ENCODE assay signal across 21 cellular contexts in the genomic region with DNA sequence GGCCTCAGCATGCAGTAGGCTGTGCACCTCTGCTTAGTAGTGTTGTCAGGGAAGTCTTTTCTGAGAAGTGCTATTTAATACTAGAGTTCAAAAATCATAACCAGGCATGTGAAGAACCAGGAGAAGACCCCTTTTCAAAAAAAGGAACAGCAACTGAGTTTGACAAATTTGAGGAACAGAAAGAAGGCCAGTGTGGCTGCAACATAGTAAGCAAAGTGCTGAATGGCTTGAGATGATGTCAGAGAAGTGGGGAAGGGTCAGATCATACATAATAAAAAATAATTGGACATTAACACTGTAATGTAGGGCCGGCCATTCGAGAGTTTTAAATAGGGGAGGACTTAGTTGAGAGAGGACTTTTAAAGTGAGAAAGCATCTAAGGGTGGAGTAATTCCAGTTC.
"Had no signal": no experiment of that assay in that cellular context is flagged by ENCODE, and none has a peak within 500 bp of the region (broad histone marks: within the 10 kb centered on the region; RNA-seq: fewer than 3 reads in every experiment).

No MANE protein-coding gene starts in this region.

- ATAC-seq: activated CD8-positive, alpha-beta memory T cell treated with anti-CD3 and anti-CD28 coated beads, Interleukin-2, amount 10 ng/mL, durations not matched to agents 7 days and 5 days; activated CD8-positive, alpha-beta T cell treated with anti-CD3 and anti-CD28 coated beads for 36 hours; activated naive CD8-positive, alpha-beta T cell treated with anti-CD3 and anti-CD28 coated beads, Interleukin-2, amount 50 U/mL, for 24 hours; heart right ventricle; left cardiac atrium; natural killer cell had no signal

- H3K36me3 Mint-ChIP-seq: activated CD8-positive, alpha-beta memory T cell treated with anti-CD3 and anti-CD28 coated beads, Interleukin-2, amount 10 ng/mL, durations not matched to agents 7 days and 5 days; brain; natural killer cell had no signal

- DNase-seq: activated CD4-positive, alpha-beta T cell treated with anti-CD3 and anti-CD28 coated beads, Interleukin-2, amount 10 ng/mL, durations not matched to agents 7 days and 5 days; activated CD4-positive, CD25-positive, alpha-beta regulatory T cell treated with anti-CD3 and anti-CD28 coated beads, Interleukin-2, amount 50 U/mL, for 72 hours; activated CD8-positive, alpha-beta memory T cell treated with anti-CD3 and anti-CD28 coated beads, Interleukin-2, amount 10 ng/mL, durations not matched to agents 7 days and 5 days; activated CD8-positive, alpha-beta T cell treated with anti-CD3 and anti-CD28 coated beads for 36 hours; activated effector memory CD4-positive, alpha-beta T cell treated with anti-CD3 and anti-CD28 coated beads, Interleukin-2, amount 50 U/mL, for 16 hours; activated naive CD4-positive, alpha-beta T cell treated with anti-CD3 and anti-CD28 coated beads, Interleukin-2, amount 50 U/mL, for 16 hours; activated naive CD8-positive, alpha-beta T cell treated with anti-CD3 and anti-CD28 coated beads, Interleukin-2, amount 50 U/mL, for 24 hours; activated T-cell treated with anti-CD3 and anti-CD28 coated beads for 4 hours; anterior cingulate cortex; effector CD4-positive, alpha-beta T cell; foreskin fibroblast; heart right ventricle; islet precursor cell; left cardiac atrium; midbrain; natural killer cell; stimulated activated CD4-positive, alpha-beta T cell treated with anti-CD3 and anti-CD28 coated beads, Interleukin-2, amount 100 ng/mL, for 48 hours; stimulated activated naive CD4-positive, alpha-beta T cell treated with Interleukin-2 at 50 U/mL for 16 hours; upper lobe of left lung; WERI-Rb-1 had no signal

- H3K4me3 Mint-ChIP-seq: activated CD4-positive, alpha-beta T cell treated with anti-CD3 and anti-CD28 coated beads, Interleukin-2, amount 10 ng/mL, durations not matched to agents 7 days and 5 days; activated CD8-positive, alpha-beta memory T cell treated with anti-CD3 and anti-CD28 coated beads, Interleukin-2, amount 10 ng/mL, durations not matched to agents 7 days and 5 days; activated CD8-positive, alpha-beta T cell treated with anti-CD3 and anti-CD28 coated beads for 36 hours; activated naive CD8-positive, alpha-beta T cell treated with anti-CD3 and anti-CD28 coated beads, Interleukin-2, amount 50 U/mL, for 24 hours; brain; natural killer cell had no signal

- H3K27ac Mint-ChIP-seq: activated CD4-positive, alpha-beta T cell treated with anti-CD3 and anti-CD28 coated beads, Interleukin-2, amount 10 ng/mL, durations not matched to agents 7 days and 5 days; activated CD8-positive, alpha-beta memory T cell treated with anti-CD3 and anti-CD28 coated beads, Interleukin-2, amount 10 ng/mL, durations not matched to agents 7 days and 5 days; activated CD8-positive, alpha-beta T cell treated with anti-CD3 and anti-CD28 coated beads for 36 hours; activated naive CD8-positive, alpha-beta T cell treated with anti-CD3 and anti-CD28 coated beads, Interleukin-2, amount 50 U/mL, for 24 hours; brain; natural killer cell had no signal

- H3K4me1 Mint-ChIP-seq: activated CD4-positive, alpha-beta T cell treated with anti-CD3 and anti-CD28 coated beads, Interleukin-2, amount 10 ng/mL, durations not matched to agents 7 days and 5 days; activated CD8-positive, alpha-beta memory T cell treated with anti-CD3 and anti-CD28 coated beads, Interleukin-2, amount 10 ng/mL, durations not matched to agents 7 days and 5 days; activated naive CD8-positive, alpha-beta T cell treated with anti-CD3 and anti-CD28 coated beads, Interleukin-2, amount 50 U/mL, for 24 hours; brain; natural killer cell had no signal

- H3K9me3 Mint-ChIP-seq: activated CD4-positive, alpha-beta T cell treated with anti-CD3 and anti-CD28 coated beads, Interleukin-2, amount 10 ng/mL, durations not matched to agents 7 days and 5 days had no signal

- H3K27me3 Mint-ChIP-seq: activated CD4-positive, alpha-beta T cell treated with anti-CD3 and anti-CD28 coated beads, Interleukin-2, amount 10 ng/mL, durations not matched to agents 7 days and 5 days; activated CD8-positive, alpha-beta memory T cell treated with anti-CD3 and anti-CD28 coated beads, Interleukin-2, amount 10 ng/mL, durations not matched to agents 7 days and 5 days; activated CD8-positive, alpha-beta T cell treated with anti-CD3 and anti-CD28 coated beads for 36 hours; activated naive CD8-positive, alpha-beta T cell treated with anti-CD3 and anti-CD28 coated beads, Interleukin-2, amount 50 U/mL, for 24 hours had no signal
